2 cellular contexts compared by ENCODE assay signal in the genomic region with DNA sequence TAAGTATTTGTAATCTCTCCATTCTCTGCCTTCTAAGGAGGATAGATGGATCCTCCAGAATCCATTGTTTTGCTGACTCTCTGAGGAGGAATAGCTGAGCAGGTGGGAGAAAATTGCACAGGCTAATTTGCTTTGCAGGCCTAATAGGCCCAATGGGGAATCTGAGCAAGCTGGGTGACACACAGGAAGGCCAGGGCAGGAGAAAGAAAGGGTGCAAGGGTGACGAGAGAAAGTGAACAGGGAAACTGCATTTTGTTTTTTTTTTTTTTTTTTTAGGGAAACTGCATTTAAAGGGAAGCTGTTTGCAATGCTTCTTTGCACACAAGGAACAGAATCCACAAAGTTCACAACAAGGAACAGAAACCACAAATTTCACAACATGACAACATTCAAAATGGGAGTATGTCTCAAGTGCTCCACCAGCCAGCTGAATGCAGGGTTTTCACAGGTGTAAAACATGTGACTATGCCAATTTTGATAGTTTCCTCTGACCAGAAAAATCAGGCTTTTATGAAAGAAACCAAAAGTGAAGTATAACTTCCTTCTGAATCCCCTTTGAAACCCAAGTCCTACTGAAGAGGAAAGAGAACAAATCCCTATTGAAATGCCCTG.
TF ChIP-seq lines count a peak whose summit lies in the region.

No MANE protein-coding gene starts in this region.

TF ChIP-seq in GM12878, 131 proteins besides CTCF, POLR2A, EP300 and RAD21:
- TF ChIP-seq IKZF2 (IDR thresholded peaks at IDR 0.05) (peak in 1 of 2 experiments; percentile 36; a peak in 1 of 4 replicates), ETV6 (conservative IDR thresholded peaks at IDR 0.05 in 1 of 2, IDR thresholded peaks at IDR 0.05 in 1 of 2; ENCODE audit: borderline replicate concordance in 1 of 2, low read depth in 1 of 2) (no peak), RUNX3 (IDR thresholded peaks at IDR 0.05; ENCODE audit: low read length) (peak; percentile 20; the same call in 1 of the 2 replicates), SP1 (IDR thresholded peaks at IDR 0.05; ENCODE audit: low read depth, low read length) (no peak), RAD51 (IDR thresholded peaks at IDR 0.05) (peak; percentile 35; the same call in 1 of the 2 replicates), ZNF207 (IDR thresholded peaks at IDR 0.05; ENCODE audit: borderline replicate concordance) (no peak)

TF ChIP-seq in HEK293T, 16 proteins besides CTCF, POLR2A, EP300 and RAD21:
- TF ChIP-seq LEF1 (IDR thresholded peaks at IDR 0.05; ENCODE audit: borderline replicate concordance) (no peak), ARNT (IDR thresholded peaks at IDR 0.05) (no peak), ZNF384 (IDR thresholded peaks at IDR 0.05) (no peak)
